Comparison of ENCODE assay signal across 14 cellular contexts in genomic region chr3:107951111-107951510, GRCh38.
A peak's percentile ranks its signal among the peaks of the same experiment; 100 is the strongest.
DNase-seq lines count a peak whose midpoint lies in the region; ATAC-seq and TF ChIP-seq lines count a peak whose summit lies in the region.
"Had no signal": no experiment of that assay in that cellular context is flagged by ENCODE, and none has a peak within 500 bp of the region (broad histone marks: within the 10 kb centered on the region; RNA-seq: fewer than 3 reads in every experiment).

No MANE protein-coding gene starts in this region.

- in situ Hi-C loops in G401 (cut with HindIII; ENCODE audit: low sequenced_read_pairs): no loop called here

- ATAC-seq in activated T-cell treated with anti-CD3 and anti-CD28 coated beads, Interleukin-2, amount 50 U/mL, for 72 hours (replicated peaks in 1 of 2): no peak

- peaks cover 14% of the 10 kb centered on the region for H3K4me1 Mint-ChIP-seq in activated T-cell treated with anti-CD3 and anti-CD28 coated beads, Interleukin-2, amount 50 U/mL, for 72 hours (ENCODE audit: low read depth)

- no peak for TF ChIP-seq CTCF in dorsolateral prefrontal cortex (IDR thresholded peaks at IDR 0.05 in 54 of 56, conservative IDR thresholded peaks at IDR 0.05 in 2 of 56; ENCODE audit: low read depth in 1 of 56, partially characterized antibody in 56 of 56)

- no peaks in the 10 kb centered on the region for H3K27me3 Mint-ChIP-seq in activated T-cell treated with anti-CD3 and anti-CD28 coated beads, Interleukin-2, amount 50 U/mL, for 72 hours (ENCODE audit: low read depth)

- intact Hi-C loops in dorsolateral prefrontal cortex (cut with DNase I): loop anchor here in 1 of 2 donors (10.0 kb wide), 1 partner anchor 84 kb away; no protein-coding TSS in a partner anchor

- H3K9me3 Mint-ChIP-seq in activated T-cell treated with anti-CD3 and anti-CD28 coated beads, Interleukin-2, amount 50 U/mL, for 72 hours: peaks cover 2% of the 10 kb centered on the region in 2 donors
- H3K9me3 Mint-ChIP-seq: H9 had no signal

- DNase-seq in G401 (ENCODE audit: low spot score): peak; percentile 76
- peak; percentile 71 for DNase-seq in cerebellar cortex (ENCODE audit: low spot score)
- DNase-seq in dorsolateral prefrontal cortex: no peak
- peak; percentile 86 for DNase-seq in skeletal muscle cell (ENCODE audit: low read depth)
- no peak for DNase-seq in stimulated activated CD4-positive, alpha-beta T cell treated with anti-CD3 and anti-CD28 coated beads, Interleukin-4, amount 100 ng/mL, for 4 hours
- DNase-seq in activated T-cell treated with anti-CD3 and anti-CD28 coated beads, Interleukin-2, amount 50 U/mL, for 72 hours: no peak
- no peak for DNase-seq in activated CD4-positive, alpha-beta T cell treated with anti-CD3 and anti-CD28 coated beads for 48 hours
- DNase-seq: 8988T; CD4-positive, CD25-positive, alpha-beta regulatory T cell; DMS53; GOT3; H9 had no signal

- H3K4me3 ChIP-seq in dorsolateral prefrontal cortex (no peak overlapping the region), skeletal muscle cell (ENCODE audit: low read depth, low read length) (no peak overlapping the region)
- H3K4me3 ChIP-seq: BLaER1 treated with 17β-estradiol and CSF1 and Interleukin-3, amounts not matched to agents 10 nM and 100 nM had no signal

- no peak overlapping the region for H3K27ac Mint-ChIP-seq in activated T-cell treated with anti-CD3 and anti-CD28 coated beads, Interleukin-2, amount 50 U/mL, for 72 hours
- H3K27ac Mint-ChIP-seq: CD4-positive, CD25-positive, alpha-beta regulatory T cell had no signal

- H3K27me3 ChIP-seq in dorsolateral prefrontal cortex: no peaks in the 10 kb centered on the region
- H3K27me3 ChIP-seq: BLaER1 treated with 17β-estradiol and CSF1 and Interleukin-3, amounts not matched to agents 10 nM and 100 nM had no signal

- peak overlapping the region in 38 of 59 donors; percentile 1 to 81 (median 58) for H3K27ac ChIP-seq in dorsolateral prefrontal cortex
- H3K27ac ChIP-seq: BLaER1 treated with 17β-estradiol and CSF1 and Interleukin-3, amounts not matched to agents 10 nM and 100 nM; HL-60 had no signal

- H3K36me3 Mint-ChIP-seq in activated T-cell treated with anti-CD3 and anti-CD28 coated beads, Interleukin-2, amount 50 U/mL, for 72 hours (ENCODE audit: insufficient read depth in 2 of 2): no peaks in the 10 kb centered on the region
- H3K36me3 Mint-ChIP-seq: CD4-positive, CD25-positive, alpha-beta regulatory T cell had no signal

- H3K4me3 Mint-ChIP-seq in activated T-cell treated with anti-CD3 and anti-CD28 coated beads, Interleukin-2, amount 50 U/mL, for 72 hours: no peak overlapping the region
- H3K4me3 Mint-ChIP-seq: CD4-positive, CD25-positive, alpha-beta regulatory T cell; H9 had no signal

Comparison
In these comparisons a context has a peak if more than half of its experiments do, and no peak if none do; other contexts are left out.
1. DNase-seq: peak in G401 (single experiment), cerebellar cortex (single experiment) and skeletal muscle cell (single experiment); none in dorsolateral prefrontal cortex (0 of 10), stimulated activated CD4-positive, alpha-beta T cell treated with anti-CD3 and anti-CD28 coated beads, Interleukin-4, amount 100 ng/mL, for 4 hours (0 of 2), activated T-cell treated with anti-CD3 and anti-CD28 coated beads, Interleukin-2, amount 50 U/mL, for 72 hours (0 of 2) and activated CD4-positive, alpha-beta T cell treated with anti-CD3 and anti-CD28 coated beads for 48 hours (single experiment).